Comparison of ENCODE assay signal across 8 cellular contexts in genomic region chr2:178193823-178194599, GRCh38. TPM values are rescaled to one million over a fixed set of nuclear protein-coding genes. Genes with fewer than 3 reads are reported as not detected.
DNase-seq lines count a peak whose midpoint lies in the region; ATAC-seq and TF ChIP-seq lines count a peak whose summit lies in the region.

Gene OSBPL6 (plus strand): TSS chr2:178194512. CDS start chr2:178306185, 111,673 bp downstream.

- H3K4me3 Mint-ChIP-seq in Calu3 (ENCODE audit: low read depth, unreplicated experiment) = peak within 1 kb of the TSS; percentile 91
- H3K4me3 Mint-ChIP-seq in nephron = peak within 1 kb of the TSS; percentile 89 to 96 (median 92)

- H3K36me3 Mint-ChIP-seq in Calu3 (ENCODE audit: insufficient read depth, unreplicated experiment) = peaks cover 22% of the 10 kb centered on the region
- no peaks in the 10 kb centered on the region for H3K36me3 Mint-ChIP-seq in nephron (ENCODE audit: low read depth)

- H3K27ac Mint-ChIP-seq in Calu3 (ENCODE audit: unreplicated experiment) = no peak within 1 kb of the TSS
- peak within 1 kb of the TSS in 2 of 3 experiments; percentile 50 to 84 for H3K27ac Mint-ChIP-seq in nephron

- H3K9me3 Mint-ChIP-seq in Calu3 (ENCODE audit: low read depth, unreplicated experiment) (no peaks in the 10 kb centered on the region), nephron (no peaks in the 10 kb centered on the region)

- peak; percentile 91 for ATAC-seq in GM21423 (IDR thresholded peaks at IDR 0.05; ENCODE audit: unreplicated experiment)

- intact Hi-C loops in Calu3 (cut with micrococcal nuclease; ENCODE audit: unreplicated experiment) = no loop called here

- H3K4me1 Mint-ChIP-seq in Calu3 (ENCODE audit: low read depth, unreplicated experiment) (no peaks in the 10 kb centered on the region), nephron (peaks cover 17% of the 10 kb centered on the region)

- H3K27me3 Mint-ChIP-seq in Calu3 (ENCODE audit: unreplicated experiment) (peaks cover 23% of the 10 kb centered on the region), nephron (ENCODE audit: low read depth) (peaks cover 33% of the 10 kb centered on the region)

- BruUV-seq in Calu3 (replicated peaks; lab: Mats Ljungman, UMichigan) = no TSS peak

- CTCF ChIA-PET in Calu3 (lab: Charles Lee) = no interaction called here

- TF ChIP-seq CTCF in Calu3 (IDR thresholded peaks at IDR 0.05; ENCODE audit: unreplicated experiment) (peak; percentile 28), nephron (IDR thresholded peaks at IDR 0.05; ENCODE audit: unreplicated experiment in 3 of 3) (peak in 1 of 3 experiments; percentile 42)

- DNase-seq in Calu3 (peak; percentile 86), HT1080 (ENCODE audit: low read depth) (peak; percentile 87), OCI-M1 (lab: John Stamatoyannopoulos, UW) (peak; percentile 90), fibroblast of the conjunctiva (ENCODE audit: low read depth) (peak; percentile 51), stromal cell of bone marrow (ENCODE audit: low read depth) (peak; percentile 77)
- DNase-seq in activated T-helper 9 cell treated with anti-CD3 and anti-CD28 coated beads, Interleukin-2, amount 50 U/mL, for 16 hours (ENCODE audit: low read depth) = peak; percentile 47

RNA-seq across cellular contexts. Expression of gene OSBPL6, which starts in this region (rescaled TPM):
- 1.0 and 2.3 TPM in 2 replicates for total RNA-seq in Calu3 (2022)
- total RNA-seq in HT1080 (2014; rRNA removed; shearing (Covaris generic)) = 8.7 and 18.3 TPM in 2 replicates
- polyA plus RNA-seq in HT1080 (2015; cell fraction: cytosol; rRNA removed) = 18.2 and 24.3 TPM in 2 replicates
- 17.6 and 22.2 TPM in 2 replicates for polyA plus RNA-seq in HT1080 (2015; cell fraction: nucleus; rRNA removed)

Comparison
In these comparisons a context has a peak if more than half of its experiments do, and no peak if none do; other contexts are left out.
1. Peak in every context shown above with its lines: DNase-seq and ATAC-seq.